In the genomic region with DNA sequence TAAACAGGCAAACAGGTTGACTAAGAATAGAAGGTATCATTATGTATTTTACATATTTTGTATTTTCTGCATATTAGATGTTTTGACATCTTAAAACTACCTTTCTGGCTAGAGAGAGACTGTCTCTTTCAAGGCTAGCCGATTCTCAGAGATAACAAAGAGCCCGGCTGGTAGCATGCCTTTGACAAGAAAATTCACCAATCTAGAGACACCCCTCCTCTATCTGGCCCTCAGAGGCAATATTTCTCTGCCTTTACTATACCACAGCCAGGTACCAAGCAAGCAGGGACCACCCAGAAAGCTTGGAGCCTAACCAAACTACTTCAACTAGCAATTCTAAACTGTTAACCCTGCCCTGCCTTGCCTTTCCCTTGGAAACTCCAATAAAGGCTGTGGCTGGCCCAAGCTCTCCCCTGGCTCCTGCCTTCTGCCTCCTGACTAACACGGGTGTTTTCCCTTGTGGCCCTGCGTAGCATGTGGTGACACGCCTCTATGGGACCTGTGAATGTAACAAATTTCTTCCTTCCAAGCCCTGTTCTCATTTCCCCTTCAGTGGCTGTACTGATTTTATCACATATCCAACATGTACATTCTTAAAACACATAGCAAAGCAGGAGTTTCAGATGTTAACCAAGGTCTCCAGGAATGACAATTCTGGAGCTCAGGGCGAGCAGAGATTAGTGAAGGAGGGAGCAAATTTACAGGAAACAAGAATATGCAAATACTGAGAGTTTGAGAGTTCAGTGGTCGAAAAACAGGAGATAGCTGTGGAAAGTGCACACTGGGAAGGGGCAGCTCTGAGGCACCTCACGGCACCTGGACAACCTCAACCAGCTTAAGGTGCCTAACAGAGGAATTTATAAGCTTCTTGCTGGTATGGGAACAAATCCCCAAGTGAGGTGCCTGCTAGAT, we compare ENCODE assay signal across 1 cellular context.
TF ChIP-seq lines count a peak whose summit lies in the region.

No MANE protein-coding gene starts in this region.

TF ChIP-seq in GM23338, 12 proteins besides CTCF, POLR2A, EP300 and RAD21 (continued from another document):
- TF ChIP-seq, protein P1, sequence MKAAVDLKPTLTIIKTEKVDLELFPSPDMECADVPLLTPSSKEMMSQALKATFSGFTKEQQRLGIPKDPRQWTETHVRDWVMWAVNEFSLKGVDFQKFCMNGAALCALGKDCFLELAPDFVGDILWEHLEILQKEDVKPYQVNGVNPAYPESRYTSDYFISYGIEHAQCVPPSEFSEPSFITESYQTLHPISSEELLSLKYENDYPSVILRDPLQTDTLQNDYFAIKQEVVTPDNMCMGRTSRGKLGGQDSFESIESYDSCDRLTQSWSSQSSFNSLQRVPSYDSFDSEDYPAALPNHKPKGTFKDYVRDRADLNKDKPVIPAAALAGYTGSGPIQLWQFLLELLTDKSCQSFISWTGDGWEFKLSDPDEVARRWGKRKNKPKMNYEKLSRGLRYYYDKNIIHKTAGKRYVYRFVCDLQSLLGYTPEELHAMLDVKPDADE (IDR thresholded peaks at IDR 0.05) = no peak
- TF ChIP-seq ZNF114 (CRISPR knock-in tag; IDR thresholded peaks at IDR 0.05) (no peak), STAT1 (IDR thresholded peaks at IDR 0.05; ENCODE audit: unreplicated experiment) (no peak)
- TF ChIP-seq, protein P2, sequence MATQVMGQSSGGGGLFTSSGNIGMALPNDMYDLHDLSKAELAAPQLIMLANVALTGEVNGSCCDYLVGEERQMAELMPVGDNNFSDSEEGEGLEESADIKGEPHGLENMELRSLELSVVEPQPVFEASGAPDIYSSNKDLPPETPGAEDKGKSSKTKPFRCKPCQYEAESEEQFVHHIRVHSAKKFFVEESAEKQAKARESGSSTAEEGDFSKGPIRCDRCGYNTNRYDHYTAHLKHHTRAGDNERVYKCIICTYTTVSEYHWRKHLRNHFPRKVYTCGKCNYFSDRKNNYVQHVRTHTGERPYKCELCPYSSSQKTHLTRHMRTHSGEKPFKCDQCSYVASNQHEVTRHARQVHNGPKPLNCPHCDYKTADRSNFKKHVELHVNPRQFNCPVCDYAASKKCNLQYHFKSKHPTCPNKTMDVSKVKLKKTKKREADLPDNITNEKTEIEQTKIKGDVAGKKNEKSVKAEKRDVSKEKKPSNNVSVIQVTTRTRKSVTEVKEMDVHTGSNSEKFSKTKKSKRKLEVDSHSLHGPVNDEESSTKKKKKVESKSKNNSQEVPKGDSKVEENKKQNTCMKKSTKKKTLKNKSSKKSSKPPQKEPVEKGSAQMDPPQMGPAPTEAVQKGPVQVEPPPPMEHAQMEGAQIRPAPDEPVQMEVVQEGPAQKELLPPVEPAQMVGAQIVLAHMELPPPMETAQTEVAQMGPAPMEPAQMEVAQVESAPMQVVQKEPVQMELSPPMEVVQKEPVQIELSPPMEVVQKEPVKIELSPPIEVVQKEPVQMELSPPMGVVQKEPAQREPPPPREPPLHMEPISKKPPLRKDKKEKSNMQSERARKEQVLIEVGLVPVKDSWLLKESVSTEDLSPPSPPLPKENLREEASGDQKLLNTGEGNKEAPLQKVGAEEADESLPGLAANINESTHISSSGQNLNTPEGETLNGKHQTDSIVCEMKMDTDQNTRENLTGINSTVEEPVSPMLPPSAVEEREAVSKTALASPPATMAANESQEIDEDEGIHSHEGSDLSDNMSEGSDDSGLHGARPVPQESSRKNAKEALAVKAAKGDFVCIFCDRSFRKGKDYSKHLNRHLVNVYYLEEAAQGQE (IDR thresholded peaks at IDR 0.05; ENCODE audit: unreplicated experiment) = no peak
